In genomic region chr11:3138178-3139085, GRCh38 we compare ENCODE assay signal across 2 cellular contexts.
TF ChIP-seq lines count a peak whose summit lies in the region.

No MANE protein-coding gene starts in this region.

TF ChIP-seq in IMR-90, 13 proteins besides CTCF, POLR2A, EP300 and RAD21:
- no peak for TF ChIP-seq MAFK (IDR thresholded peaks at IDR 0.05; ENCODE audit: low read depth, low read length)
- TF ChIP-seq NFE2L2 (IDR thresholded peaks at IDR 0.05; ENCODE audit: low read depth, low read length), result no peak
- TF ChIP-seq CEBPB (IDR thresholded peaks at IDR 0.05; ENCODE audit: low read depth, low read length), result no peak
- TF ChIP-seq, protein P1, sequence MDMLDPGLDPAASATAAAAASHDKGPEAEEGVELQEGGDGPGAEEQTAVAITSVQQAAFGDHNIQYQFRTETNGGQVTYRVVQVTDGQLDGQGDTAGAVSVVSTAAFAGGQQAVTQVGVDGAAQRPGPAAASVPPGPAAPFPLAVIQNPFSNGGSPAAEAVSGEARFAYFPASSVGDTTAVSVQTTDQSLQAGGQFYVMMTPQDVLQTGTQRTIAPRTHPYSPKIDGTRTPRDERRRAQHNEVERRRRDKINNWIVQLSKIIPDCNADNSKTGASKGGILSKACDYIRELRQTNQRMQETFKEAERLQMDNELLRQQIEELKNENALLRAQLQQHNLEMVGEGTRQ (IDR thresholded peaks at IDR 0.05; ENCODE audit: low read depth, low read length), result no peak
- TF ChIP-seq CHD1 (IDR thresholded peaks at IDR 0.05; ENCODE audit: low read depth, low read length), result no peak
- TF ChIP-seq BHLHE40 (IDR thresholded peaks at IDR 0.05; ENCODE audit: low read depth, low read length), result no peak
- TF ChIP-seq RFX5 (IDR thresholded peaks at IDR 0.05; ENCODE audit: low read depth, low read length), result no peak
- TF ChIP-seq ELK1 (IDR thresholded peaks at IDR 0.05; ENCODE audit: borderline replicate concordance, low read depth, low read length), result no peak
- TF ChIP-seq RCOR1 (IDR thresholded peaks at IDR 0.05; ENCODE audit: insufficient replicate concordance, low read length), result no peak
- no peak for TF ChIP-seq FOS (IDR thresholded peaks at IDR 0.05; ENCODE audit: low read depth, low read length)
- TF ChIP-seq MAZ (IDR thresholded peaks at IDR 0.05; ENCODE audit: borderline replicate concordance, low read depth, low read length), result no peak
- no peak for TF ChIP-seq SMC3 (IDR thresholded peaks at IDR 0.05; ENCODE audit: low read depth, low read length)
- no peak for TF ChIP-seq MXI1 (IDR thresholded peaks at IDR 0.05; ENCODE audit: borderline replicate concordance, low read depth, low read length)

TF ChIP-seq in H1, 55 proteins besides CTCF, POLR2A, EP300 and RAD21:
- TF ChIP-seq CHD1 (IDR thresholded peaks at IDR 0.05; ENCODE audit: low read depth, low read length) (no peak), FOSL1 (IDR thresholded peaks at IDR 0.05; ENCODE audit: insufficient read depth, low read depth, low read length) (no peak), YY1 (IDR thresholded peaks at IDR 0.05; ENCODE audit: low read depth, low read length) (no peak), KDM4A (IDR thresholded peaks at IDR 0.05; ENCODE audit: low read depth, low read length, severe bottlenecking) (no peak), TBP (IDR thresholded peaks at IDR 0.05; ENCODE audit: low read depth, low read length) (no peak), CBX8 (IDR thresholded peaks at IDR 0.05; ENCODE audit: borderline replicate concordance, low read depth, low read length) (no peak), POU5F1 (IDR thresholded peaks at IDR 0.05; ENCODE audit: low read depth, low read length) (no peak)
- TF ChIP-seq, protein P2, sequence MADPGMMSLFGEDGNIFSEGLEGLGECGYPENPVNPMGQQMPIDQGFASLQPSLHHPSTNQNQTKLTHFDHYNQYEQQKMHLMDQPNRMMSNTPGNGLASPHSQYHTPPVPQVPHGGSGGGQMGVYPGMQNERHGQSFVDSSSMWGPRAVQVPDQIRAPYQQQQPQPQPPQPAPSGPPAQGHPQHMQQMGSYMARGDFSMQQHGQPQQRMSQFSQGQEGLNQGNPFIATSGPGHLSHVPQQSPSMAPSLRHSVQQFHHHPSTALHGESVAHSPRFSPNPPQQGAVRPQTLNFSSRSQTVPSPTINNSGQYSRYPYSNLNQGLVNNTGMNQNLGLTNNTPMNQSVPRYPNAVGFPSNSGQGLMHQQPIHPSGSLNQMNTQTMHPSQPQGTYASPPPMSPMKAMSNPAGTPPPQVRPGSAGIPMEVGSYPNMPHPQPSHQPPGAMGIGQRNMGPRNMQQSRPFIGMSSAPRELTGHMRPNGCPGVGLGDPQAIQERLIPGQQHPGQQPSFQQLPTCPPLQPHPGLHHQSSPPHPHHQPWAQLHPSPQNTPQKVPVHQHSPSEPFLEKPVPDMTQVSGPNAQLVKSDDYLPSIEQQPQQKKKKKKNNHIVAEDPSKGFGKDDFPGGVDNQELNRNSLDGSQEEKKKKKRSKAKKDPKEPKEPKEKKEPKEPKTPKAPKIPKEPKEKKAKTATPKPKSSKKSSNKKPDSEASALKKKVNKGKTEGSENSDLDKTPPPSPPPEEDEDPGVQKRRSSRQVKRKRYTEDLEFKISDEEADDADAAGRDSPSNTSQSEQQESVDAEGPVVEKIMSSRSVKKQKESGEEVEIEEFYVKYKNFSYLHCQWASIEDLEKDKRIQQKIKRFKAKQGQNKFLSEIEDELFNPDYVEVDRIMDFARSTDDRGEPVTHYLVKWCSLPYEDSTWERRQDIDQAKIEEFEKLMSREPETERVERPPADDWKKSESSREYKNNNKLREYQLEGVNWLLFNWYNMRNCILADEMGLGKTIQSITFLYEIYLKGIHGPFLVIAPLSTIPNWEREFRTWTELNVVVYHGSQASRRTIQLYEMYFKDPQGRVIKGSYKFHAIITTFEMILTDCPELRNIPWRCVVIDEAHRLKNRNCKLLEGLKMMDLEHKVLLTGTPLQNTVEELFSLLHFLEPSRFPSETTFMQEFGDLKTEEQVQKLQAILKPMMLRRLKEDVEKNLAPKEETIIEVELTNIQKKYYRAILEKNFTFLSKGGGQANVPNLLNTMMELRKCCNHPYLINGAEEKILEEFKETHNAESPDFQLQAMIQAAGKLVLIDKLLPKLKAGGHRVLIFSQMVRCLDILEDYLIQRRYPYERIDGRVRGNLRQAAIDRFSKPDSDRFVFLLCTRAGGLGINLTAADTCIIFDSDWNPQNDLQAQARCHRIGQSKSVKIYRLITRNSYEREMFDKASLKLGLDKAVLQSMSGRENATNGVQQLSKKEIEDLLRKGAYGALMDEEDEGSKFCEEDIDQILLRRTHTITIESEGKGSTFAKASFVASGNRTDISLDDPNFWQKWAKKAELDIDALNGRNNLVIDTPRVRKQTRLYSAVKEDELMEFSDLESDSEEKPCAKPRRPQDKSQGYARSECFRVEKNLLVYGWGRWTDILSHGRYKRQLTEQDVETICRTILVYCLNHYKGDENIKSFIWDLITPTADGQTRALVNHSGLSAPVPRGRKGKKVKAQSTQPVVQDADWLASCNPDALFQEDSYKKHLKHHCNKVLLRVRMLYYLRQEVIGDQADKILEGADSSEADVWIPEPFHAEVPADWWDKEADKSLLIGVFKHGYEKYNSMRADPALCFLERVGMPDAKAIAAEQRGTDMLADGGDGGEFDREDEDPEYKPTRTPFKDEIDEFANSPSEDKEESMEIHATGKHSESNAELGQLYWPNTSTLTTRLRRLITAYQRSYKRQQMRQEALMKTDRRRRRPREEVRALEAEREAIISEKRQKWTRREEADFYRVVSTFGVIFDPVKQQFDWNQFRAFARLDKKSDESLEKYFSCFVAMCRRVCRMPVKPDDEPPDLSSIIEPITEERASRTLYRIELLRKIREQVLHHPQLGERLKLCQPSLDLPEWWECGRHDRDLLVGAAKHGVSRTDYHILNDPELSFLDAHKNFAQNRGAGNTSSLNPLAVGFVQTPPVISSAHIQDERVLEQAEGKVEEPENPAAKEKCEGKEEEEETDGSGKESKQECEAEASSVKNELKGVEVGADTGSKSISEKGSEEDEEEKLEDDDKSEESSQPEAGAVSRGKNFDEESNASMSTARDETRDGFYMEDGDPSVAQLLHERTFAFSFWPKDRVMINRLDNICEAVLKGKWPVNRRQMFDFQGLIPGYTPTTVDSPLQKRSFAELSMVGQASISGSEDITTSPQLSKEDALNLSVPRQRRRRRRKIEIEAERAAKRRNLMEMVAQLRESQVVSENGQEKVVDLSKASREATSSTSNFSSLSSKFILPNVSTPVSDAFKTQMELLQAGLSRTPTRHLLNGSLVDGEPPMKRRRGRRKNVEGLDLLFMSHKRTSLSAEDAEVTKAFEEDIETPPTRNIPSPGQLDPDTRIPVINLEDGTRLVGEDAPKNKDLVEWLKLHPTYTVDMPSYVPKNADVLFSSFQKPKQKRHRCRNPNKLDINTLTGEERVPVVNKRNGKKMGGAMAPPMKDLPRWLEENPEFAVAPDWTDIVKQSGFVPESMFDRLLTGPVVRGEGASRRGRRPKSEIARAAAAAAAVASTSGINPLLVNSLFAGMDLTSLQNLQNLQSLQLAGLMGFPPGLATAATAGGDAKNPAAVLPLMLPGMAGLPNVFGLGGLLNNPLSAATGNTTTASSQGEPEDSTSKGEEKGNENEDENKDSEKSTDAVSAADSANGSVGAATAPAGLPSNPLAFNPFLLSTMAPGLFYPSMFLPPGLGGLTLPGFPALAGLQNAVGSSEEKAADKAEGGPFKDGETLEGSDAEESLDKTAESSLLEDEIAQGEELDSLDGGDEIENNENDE (IDR thresholded peaks at IDR 0.05; ENCODE audit: insufficient replicate concordance, low read length), result no peak
